ENCODE assay signal across 31 cellular contexts in the genomic region with DNA sequence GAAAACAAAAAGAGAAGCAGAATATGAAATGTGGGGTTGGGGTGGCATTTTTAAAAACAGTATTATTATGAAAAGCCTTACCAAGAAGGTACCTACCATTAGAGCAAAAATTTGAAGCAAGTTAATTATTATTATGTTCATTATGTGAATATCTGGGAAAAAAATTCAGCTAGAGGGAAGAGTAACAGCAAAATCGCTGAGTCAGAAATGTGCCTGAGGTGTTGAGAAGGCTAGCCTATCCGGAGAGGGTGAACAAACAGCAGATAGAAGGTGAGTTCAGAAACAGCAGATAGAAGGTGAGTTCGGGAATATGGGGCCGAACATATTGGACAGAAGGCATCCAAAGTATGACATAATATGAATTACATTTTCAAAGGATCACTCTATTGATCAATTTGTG.
"Had no signal": no experiment of that assay in that cellular context is flagged by ENCODE, and none has a peak within 500 bp of the region (broad histone marks: within the 10 kb centered on the region; RNA-seq: fewer than 3 reads in every experiment).

No MANE protein-coding gene starts in this region.

- H3K9me3 Mint-ChIP-seq: activated CD4-positive, alpha-beta T cell treated with anti-CD3 and anti-CD28 coated beads, Interleukin-2, amount 10 ng/mL, durations not matched to agents 24 days and 14 days; dendritic cell treated with granulocyte-macrophage colony-stimulating factor and Interleukin-4, amounts not matched to agents 40 ng/mL and 50 ng/mL, for 4 days; endodermal cell had no signal

- FAIRE-seq: astrocyte, bronchial epithelial cell, frontal cortex had no signal

- H3K36me3 ChIP-seq: brain microvascular endothelial cell had no signal

- H3K4me3 Mint-ChIP-seq: activated CD4-positive, alpha-beta memory T cell treated with anti-CD3 and anti-CD28 coated beads for 36 hours; activated CD4-positive, alpha-beta T cell treated with anti-CD3 and anti-CD28 coated beads for 36 hours; activated CD4-positive, alpha-beta T cell treated with anti-CD3 and anti-CD28 coated beads, Interleukin-2, amount 10 ng/mL, durations not matched to agents 24 days and 14 days; activated CD8-positive, alpha-beta memory T cell treated with anti-CD3 and anti-CD28 coated beads, Interleukin-2, amount 10 ng/mL, durations not matched to agents 7 days and 5 days; activated CD8-positive, alpha-beta T cell treated with anti-CD3 and anti-CD28 coated beads, Interleukin-2, amount 10 ng/mL, durations not matched to agents 7 days and 5 days; activated naive CD4-positive, alpha-beta T cell treated with anti-CD3 and anti-CD28 coated beads, Interleukin-2, amount 10 ng/mL, durations not matched to agents 7 days and 5 days; activated naive CD8-positive, alpha-beta T cell treated with anti-CD3 and anti-CD28 coated beads, Interleukin-2, amount 10 ng/mL, durations not matched to agents 7 days and 5 days; activated T-helper 1 cell treated with anti-CD3 and anti-CD28 coated beads, Interleukin-12 subunit alpha, Interleukin-12 subunit beta, Interleukin-2, Interleukin-4 antibody, amounts not matched to agents 30 ng/mL and 10 ng/mL and 1 ng/mL, durations not matched to agents 14 hours and 24 hours and 36 hours; central memory CD8-positive, alpha-beta T cell; dendritic cell treated with granulocyte-macrophage colony-stimulating factor and Interleukin-4, amounts not matched to agents 40 ng/mL and 50 ng/mL, for 4 days; endodermal cell had no signal

- H3K4me1 Mint-ChIP-seq: activated CD4-positive, alpha-beta T cell treated with anti-CD3 and anti-CD28 coated beads, Interleukin-2, amount 10 ng/mL, durations not matched to agents 24 days and 14 days; activated CD8-positive, alpha-beta memory T cell treated with anti-CD3 and anti-CD28 coated beads, Interleukin-2, amount 10 ng/mL, durations not matched to agents 7 days and 5 days; activated naive CD4-positive, alpha-beta T cell treated with anti-CD3 and anti-CD28 coated beads, Interleukin-2, amount 10 ng/mL, durations not matched to agents 7 days and 5 days; activated naive CD8-positive, alpha-beta T cell treated with anti-CD3 and anti-CD28 coated beads, Interleukin-2, amount 10 ng/mL, durations not matched to agents 7 days and 5 days; central memory CD8-positive, alpha-beta T cell had no signal

- H3K27me3 Mint-ChIP-seq: activated CD4-positive, alpha-beta memory T cell treated with anti-CD3 and anti-CD28 coated beads for 36 hours; activated CD4-positive, alpha-beta T cell treated with anti-CD3 and anti-CD28 coated beads for 36 hours; activated CD4-positive, alpha-beta T cell treated with anti-CD3 and anti-CD28 coated beads, Interleukin-2, amount 10 ng/mL, durations not matched to agents 24 days and 14 days; activated CD8-positive, alpha-beta memory T cell treated with anti-CD3 and anti-CD28 coated beads, Interleukin-2, amount 10 ng/mL, durations not matched to agents 7 days and 5 days; activated naive CD4-positive, alpha-beta T cell treated with anti-CD3 and anti-CD28 coated beads, Interleukin-2, amount 10 ng/mL, durations not matched to agents 7 days and 5 days; activated naive CD8-positive, alpha-beta T cell treated with anti-CD3 and anti-CD28 coated beads, Interleukin-2, amount 10 ng/mL, durations not matched to agents 7 days and 5 days; central memory CD8-positive, alpha-beta T cell; dendritic cell treated with granulocyte-macrophage colony-stimulating factor and Interleukin-4, amounts not matched to agents 40 ng/mL and 50 ng/mL, for 4 days had no signal

- H3K27ac Mint-ChIP-seq: activated CD4-positive, alpha-beta memory T cell treated with anti-CD3 and anti-CD28 coated beads for 36 hours; activated CD4-positive, alpha-beta T cell treated with anti-CD3 and anti-CD28 coated beads for 36 hours; activated CD4-positive, alpha-beta T cell treated with anti-CD3 and anti-CD28 coated beads, Interleukin-2, amount 10 ng/mL, durations not matched to agents 24 days and 14 days; activated CD8-positive, alpha-beta memory T cell treated with anti-CD3 and anti-CD28 coated beads, Interleukin-2, amount 10 ng/mL, durations not matched to agents 7 days and 5 days; activated CD8-positive, alpha-beta T cell treated with anti-CD3 and anti-CD28 coated beads, Interleukin-2, amount 10 ng/mL, durations not matched to agents 7 days and 5 days; activated naive CD4-positive, alpha-beta T cell treated with anti-CD3 and anti-CD28 coated beads, Interleukin-2, amount 10 ng/mL, durations not matched to agents 7 days and 5 days; activated naive CD4-positive, alpha-beta T cell treated with anti-CD3 and anti-CD28 coated beads, Interleukin-2, amount 50 U/mL, for 72 hours; activated naive CD8-positive, alpha-beta T cell treated with anti-CD3 and anti-CD28 coated beads, Interleukin-2, amount 10 ng/mL, durations not matched to agents 7 days and 5 days; activated T-helper 1 cell treated with anti-CD3 and anti-CD28 coated beads, Interleukin-12 subunit alpha, Interleukin-12 subunit beta, Interleukin-2, Interleukin-4 antibody, amounts not matched to agents 30 ng/mL and 10 ng/mL and 1 ng/mL, durations not matched to agents 14 hours and 24 hours and 36 hours; activated T-helper 2 cell treated with anti-CD3 and anti-CD28 coated beads, Interferon-gamma antibody, Interleukin-2, Interleukin-4, amounts not matched to agents 10 μg/mL and 5 μg/mL and 100 μg/mL, durations not matched to agents 14 hours and 24 hours and 36 hours; dendritic cell treated with granulocyte-macrophage colony-stimulating factor and Interleukin-4, amounts not matched to agents 40 ng/mL and 50 ng/mL, for 4 days; endodermal cell had no signal

- H3K36me3 Mint-ChIP-seq: activated CD4-positive, alpha-beta memory T cell treated with anti-CD3 and anti-CD28 coated beads for 36 hours; activated CD8-positive, alpha-beta memory T cell treated with anti-CD3 and anti-CD28 coated beads, Interleukin-2, amount 10 ng/mL, durations not matched to agents 7 days and 5 days; activated naive CD4-positive, alpha-beta T cell treated with anti-CD3 and anti-CD28 coated beads, Interleukin-2, amount 10 ng/mL, durations not matched to agents 7 days and 5 days; activated naive CD4-positive, alpha-beta T cell treated with anti-CD3 and anti-CD28 coated beads, Interleukin-2, amount 50 U/mL, for 72 hours; activated naive CD8-positive, alpha-beta T cell treated with anti-CD3 and anti-CD28 coated beads, Interleukin-2, amount 10 ng/mL, durations not matched to agents 7 days and 5 days had no signal

- H3K27ac ChIP-seq: brain microvascular endothelial cell, coronary artery, dorsolateral prefrontal cortex had no signal

- DNase-seq: activated CD4-positive, alpha-beta memory T cell treated with anti-CD3 and anti-CD28 coated beads for 36 hours; activated CD4-positive, alpha-beta T cell treated with anti-CD3 and anti-CD28 coated beads for 36 hours; activated CD4-positive, alpha-beta T cell treated with anti-CD3 and anti-CD28 coated beads, Interleukin-2, amount 10 ng/mL, durations not matched to agents 24 days and 14 days; activated CD4-positive, CD25-positive, alpha-beta regulatory T cell; activated CD4-positive, CD25-positive, alpha-beta regulatory T cell treated with anti-CD3 and anti-CD28 coated beads, Interleukin-2, amount 50 U/mL, for 72 hours; activated CD8-positive, alpha-beta memory T cell treated with anti-CD3 and anti-CD28 coated beads, Interleukin-2, amount 10 ng/mL, durations not matched to agents 7 days and 5 days; activated CD8-positive, alpha-beta memory T cell treated with anti-CD3 and anti-CD28 coated beads, Interleukin-2, amount 50 U/mL, for 4 hours; activated CD8-positive, alpha-beta T cell treated with anti-CD3 and anti-CD28 coated beads, Interleukin-2, amount 10 ng/mL, durations not matched to agents 7 days and 5 days; activated effector memory CD4-positive, alpha-beta T cell treated with anti-CD3 and anti-CD28 coated beads, Interleukin-2, amount 50 U/mL, for 16 hours; activated naive CD4-positive, alpha-beta T cell treated with anti-CD3 and anti-CD28 coated beads, Interleukin-2, amount 10 ng/mL, durations not matched to agents 7 days and 5 days; activated naive CD8-positive, alpha-beta T cell treated with anti-CD3 and anti-CD28 coated beads, Interleukin-2, amount 10 ng/mL, durations not matched to agents 7 days and 5 days; activated T-cell treated with anti-CD3 and anti-CD28 coated beads, Interleukin-2, amount 50 U/mL, for 1 hour; activated T-cell treated with anti-CD3 and anti-CD28 coated beads, Interleukin-2, amount 50 U/mL, for 48 hours; anterior cingulate cortex; brain microvascular endothelial cell; dorsolateral prefrontal cortex; effector memory CD4-positive, alpha-beta T cell; endodermal cell; foreskin fibroblast; head of caudate nucleus; T-helper 2 cell had no signal

- ATAC-seq: activated CD4-positive, alpha-beta T cell treated with anti-CD3 and anti-CD28 coated beads for 36 hours; activated CD8-positive, alpha-beta memory T cell treated with anti-CD3 and anti-CD28 coated beads, Interleukin-2, amount 10 ng/mL, durations not matched to agents 7 days and 5 days; activated CD8-positive, alpha-beta T cell treated with anti-CD3 and anti-CD28 coated beads, Interleukin-2, amount 10 ng/mL, durations not matched to agents 7 days and 5 days; activated naive CD4-positive, alpha-beta T cell treated with anti-CD3 and anti-CD28 coated beads, Interleukin-2, amount 50 U/mL, for 72 hours; esophagus mucosa had no signal

- H3K4me3 ChIP-seq: coronary artery, dorsolateral prefrontal cortex had no signal

- H3K27me3 ChIP-seq: brain microvascular endothelial cell, dorsolateral prefrontal cortex had no signal
